In genomic region chr4:47531241-47531953, GRCh38 we compare ENCODE assay signal across 9 cellular contexts. TPM values are rescaled to one million over a fixed set of nuclear protein-coding genes. Genes with fewer than 3 reads are reported as not detected.
A peak's percentile ranks its signal among the peaks of the same experiment; 100 is the strongest.
DNase-seq lines count a peak whose midpoint lies in the region; ATAC-seq, FAIRE-seq and TF ChIP-seq lines count a peak whose summit lies in the region.
"Had no signal": no experiment of that assay in that cellular context is flagged by ENCODE, and none has a peak within 500 bp of the region (broad histone marks: within the 10 kb centered on the region; RNA-seq: fewer than 3 reads in every experiment).

No MANE protein-coding gene starts in this region.

- H3K27me3 Mint-ChIP-seq in GM23338 (ENCODE audit: insufficient read depth, low read depth, poor library complexity): no peaks in the 10 kb centered on the region

- no peaks in the 10 kb centered on the region for H4K20me1 ChIP-seq in GM23338 (replicated peaks; ENCODE audit: insufficient read depth)

- H3K36me3 Mint-ChIP-seq in GM23338 (ENCODE audit: low read depth): no peaks in the 10 kb centered on the region; the same call in 2 of the 3 replicates

- peak overlapping the region; percentile 20; the same call in 1 of the 2 replicates for H3K4me2 ChIP-seq in GM23338

- peak overlapping the region; percentile 66 for H3K27ac Mint-ChIP-seq in GM23338

- H3K9me3 ChIP-seq in KOPT-K1 (ENCODE audit: insufficient read depth, low read length, poor library complexity, severe bottlenecking): peaks cover 29% of the 10 kb centered on the region

- no peak overlapping the region for H3K4me3 ChIP-seq in GM12864 (ENCODE audit: low read depth, low read length)
- no peak overlapping the region for H3K4me3 ChIP-seq in GM23338
- no peak overlapping the region for H3K4me3 ChIP-seq in fibroblast of the aortic adventitia (ENCODE audit: low read depth, low read length)
- H3K4me3 ChIP-seq in retinal pigment epithelial cell (ENCODE audit: low read length): no peak overlapping the region

- H3K36me3 ChIP-seq in GM23338 (ENCODE audit: insufficient read depth): no peaks in the 10 kb centered on the region
- no peaks in the 10 kb centered on the region for H3K36me3 ChIP-seq in KOPT-K1 (ENCODE audit: insufficient read depth, low read length)

- H3K79me2 ChIP-seq in GM23338 (replicated peaks; ENCODE audit: insufficient read depth): no peaks in the 10 kb centered on the region

- peaks cover 9% of the 10 kb centered on the region; the same call in 2 of the 3 replicates for H3K9me3 Mint-ChIP-seq in GM23338

- H3K27ac ChIP-seq in GM23338 (ENCODE audit: low read depth) (peak overlapping the region; percentile 46; the same call in 1 of the 2 replicates), KOPT-K1 (ENCODE audit: low read depth, low read length, poor library complexity, severe bottlenecking) (peak overlapping the region; percentile 59)

- TF ChIP-seq CTCF in GM12864 (IDR thresholded peaks at IDR 0.05; ENCODE audit: low read depth, low read length, missing control alignments) (no peak), GM23338 (conservative IDR thresholded peaks at IDR 0.05; ENCODE audit: low read depth in 2 of 2) (no peak), fibroblast of the aortic adventitia (IDR thresholded peaks at IDR 0.05; ENCODE audit: insufficient read depth, low read length) (no peak), retinal pigment epithelial cell (conservative IDR thresholded peaks at IDR 0.05; ENCODE audit: low read depth, low read length) (no peak), D721Med (IDR thresholded peaks at IDR 0.05; ENCODE audit: insufficient read depth, missing control alignments) (no peak)

- peaks cover 4% of the 10 kb centered on the region; the same call in 1 of the 2 replicates for H3K4me1 ChIP-seq in GM23338 (ENCODE audit: insufficient read depth)

- H2AFZ ChIP-seq in GM23338: no peak overlapping the region

- no peak for FAIRE-seq in D721Med (lab: Jason Lieb, UNC)
- FAIRE-seq: TTC549 had no signal

- peak; percentile 97 for ATAC-seq in GM23338

- no peak overlapping the region for H3K4me3 Mint-ChIP-seq in GM23338

- H3K4me1 Mint-ChIP-seq in GM23338: peaks cover 12% of the 10 kb centered on the region

- H3K9me2 ChIP-seq in GM23338 (ENCODE audit: insufficient read depth): no peaks in the 10 kb centered on the region

- peak; percentile 63 for DNase-seq in GM12864 (ENCODE audit: low read depth)
- DNase-seq in GM23338 (ENCODE audit: low spot score): peak; percentile 78
- DNase-seq in activated CD8-positive, alpha-beta memory T cell treated with anti-CD3 and anti-CD28 coated beads, Interleukin-2, amount 50 U/mL, for 4 hours: peak; percentile 40
- DNase-seq in fibroblast of the aortic adventitia (ENCODE audit: low read depth): peak; percentile 89
- DNase-seq in retinal pigment epithelial cell (ENCODE audit: low read depth): peak; percentile 68
- DNase-seq in D721Med (ENCODE audit: insufficient read length, low spot score): no peak
- no peak for DNase-seq in superior temporal gyrus (ENCODE audit: extremely low spot score)

- no peaks in the 10 kb centered on the region for H3F3A ChIP-seq in GM23338 (replicated peaks; ENCODE audit: low read depth)

- H3K27me3 ChIP-seq in GM23338 (ENCODE audit: insufficient read depth): no peaks in the 10 kb centered on the region

TF ChIP-seq in GM23338, 12 proteins besides CTCF, POLR2A, EP300 and RAD21 (continues in another document):
- TF ChIP-seq STAT1 (IDR thresholded peaks at IDR 0.05; ENCODE audit: unreplicated experiment): no peak
- TF ChIP-seq ZNF114 (CRISPR knock-in tag; IDR thresholded peaks at IDR 0.05): no peak
- TF ChIP-seq, protein P1, sequence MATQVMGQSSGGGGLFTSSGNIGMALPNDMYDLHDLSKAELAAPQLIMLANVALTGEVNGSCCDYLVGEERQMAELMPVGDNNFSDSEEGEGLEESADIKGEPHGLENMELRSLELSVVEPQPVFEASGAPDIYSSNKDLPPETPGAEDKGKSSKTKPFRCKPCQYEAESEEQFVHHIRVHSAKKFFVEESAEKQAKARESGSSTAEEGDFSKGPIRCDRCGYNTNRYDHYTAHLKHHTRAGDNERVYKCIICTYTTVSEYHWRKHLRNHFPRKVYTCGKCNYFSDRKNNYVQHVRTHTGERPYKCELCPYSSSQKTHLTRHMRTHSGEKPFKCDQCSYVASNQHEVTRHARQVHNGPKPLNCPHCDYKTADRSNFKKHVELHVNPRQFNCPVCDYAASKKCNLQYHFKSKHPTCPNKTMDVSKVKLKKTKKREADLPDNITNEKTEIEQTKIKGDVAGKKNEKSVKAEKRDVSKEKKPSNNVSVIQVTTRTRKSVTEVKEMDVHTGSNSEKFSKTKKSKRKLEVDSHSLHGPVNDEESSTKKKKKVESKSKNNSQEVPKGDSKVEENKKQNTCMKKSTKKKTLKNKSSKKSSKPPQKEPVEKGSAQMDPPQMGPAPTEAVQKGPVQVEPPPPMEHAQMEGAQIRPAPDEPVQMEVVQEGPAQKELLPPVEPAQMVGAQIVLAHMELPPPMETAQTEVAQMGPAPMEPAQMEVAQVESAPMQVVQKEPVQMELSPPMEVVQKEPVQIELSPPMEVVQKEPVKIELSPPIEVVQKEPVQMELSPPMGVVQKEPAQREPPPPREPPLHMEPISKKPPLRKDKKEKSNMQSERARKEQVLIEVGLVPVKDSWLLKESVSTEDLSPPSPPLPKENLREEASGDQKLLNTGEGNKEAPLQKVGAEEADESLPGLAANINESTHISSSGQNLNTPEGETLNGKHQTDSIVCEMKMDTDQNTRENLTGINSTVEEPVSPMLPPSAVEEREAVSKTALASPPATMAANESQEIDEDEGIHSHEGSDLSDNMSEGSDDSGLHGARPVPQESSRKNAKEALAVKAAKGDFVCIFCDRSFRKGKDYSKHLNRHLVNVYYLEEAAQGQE (IDR thresholded peaks at IDR 0.05; ENCODE audit: unreplicated experiment): no peak
- TF ChIP-seq EZH2 (IDR thresholded peaks at IDR 0.05; ENCODE audit: low read depth, unreplicated experiment): no peak
- TF ChIP-seq POLR2AphosphoS5 (IDR thresholded peaks at IDR 0.05; ENCODE audit: low read depth): no peak
- no peak for TF ChIP-seq JUNB (IDR thresholded peaks at IDR 0.05; ENCODE audit: unreplicated experiment)
- TF ChIP-seq EZH2phosphoT487 (IDR thresholded peaks at IDR 0.05; ENCODE audit: unreplicated experiment): no peak
- TF ChIP-seq, protein P2, sequence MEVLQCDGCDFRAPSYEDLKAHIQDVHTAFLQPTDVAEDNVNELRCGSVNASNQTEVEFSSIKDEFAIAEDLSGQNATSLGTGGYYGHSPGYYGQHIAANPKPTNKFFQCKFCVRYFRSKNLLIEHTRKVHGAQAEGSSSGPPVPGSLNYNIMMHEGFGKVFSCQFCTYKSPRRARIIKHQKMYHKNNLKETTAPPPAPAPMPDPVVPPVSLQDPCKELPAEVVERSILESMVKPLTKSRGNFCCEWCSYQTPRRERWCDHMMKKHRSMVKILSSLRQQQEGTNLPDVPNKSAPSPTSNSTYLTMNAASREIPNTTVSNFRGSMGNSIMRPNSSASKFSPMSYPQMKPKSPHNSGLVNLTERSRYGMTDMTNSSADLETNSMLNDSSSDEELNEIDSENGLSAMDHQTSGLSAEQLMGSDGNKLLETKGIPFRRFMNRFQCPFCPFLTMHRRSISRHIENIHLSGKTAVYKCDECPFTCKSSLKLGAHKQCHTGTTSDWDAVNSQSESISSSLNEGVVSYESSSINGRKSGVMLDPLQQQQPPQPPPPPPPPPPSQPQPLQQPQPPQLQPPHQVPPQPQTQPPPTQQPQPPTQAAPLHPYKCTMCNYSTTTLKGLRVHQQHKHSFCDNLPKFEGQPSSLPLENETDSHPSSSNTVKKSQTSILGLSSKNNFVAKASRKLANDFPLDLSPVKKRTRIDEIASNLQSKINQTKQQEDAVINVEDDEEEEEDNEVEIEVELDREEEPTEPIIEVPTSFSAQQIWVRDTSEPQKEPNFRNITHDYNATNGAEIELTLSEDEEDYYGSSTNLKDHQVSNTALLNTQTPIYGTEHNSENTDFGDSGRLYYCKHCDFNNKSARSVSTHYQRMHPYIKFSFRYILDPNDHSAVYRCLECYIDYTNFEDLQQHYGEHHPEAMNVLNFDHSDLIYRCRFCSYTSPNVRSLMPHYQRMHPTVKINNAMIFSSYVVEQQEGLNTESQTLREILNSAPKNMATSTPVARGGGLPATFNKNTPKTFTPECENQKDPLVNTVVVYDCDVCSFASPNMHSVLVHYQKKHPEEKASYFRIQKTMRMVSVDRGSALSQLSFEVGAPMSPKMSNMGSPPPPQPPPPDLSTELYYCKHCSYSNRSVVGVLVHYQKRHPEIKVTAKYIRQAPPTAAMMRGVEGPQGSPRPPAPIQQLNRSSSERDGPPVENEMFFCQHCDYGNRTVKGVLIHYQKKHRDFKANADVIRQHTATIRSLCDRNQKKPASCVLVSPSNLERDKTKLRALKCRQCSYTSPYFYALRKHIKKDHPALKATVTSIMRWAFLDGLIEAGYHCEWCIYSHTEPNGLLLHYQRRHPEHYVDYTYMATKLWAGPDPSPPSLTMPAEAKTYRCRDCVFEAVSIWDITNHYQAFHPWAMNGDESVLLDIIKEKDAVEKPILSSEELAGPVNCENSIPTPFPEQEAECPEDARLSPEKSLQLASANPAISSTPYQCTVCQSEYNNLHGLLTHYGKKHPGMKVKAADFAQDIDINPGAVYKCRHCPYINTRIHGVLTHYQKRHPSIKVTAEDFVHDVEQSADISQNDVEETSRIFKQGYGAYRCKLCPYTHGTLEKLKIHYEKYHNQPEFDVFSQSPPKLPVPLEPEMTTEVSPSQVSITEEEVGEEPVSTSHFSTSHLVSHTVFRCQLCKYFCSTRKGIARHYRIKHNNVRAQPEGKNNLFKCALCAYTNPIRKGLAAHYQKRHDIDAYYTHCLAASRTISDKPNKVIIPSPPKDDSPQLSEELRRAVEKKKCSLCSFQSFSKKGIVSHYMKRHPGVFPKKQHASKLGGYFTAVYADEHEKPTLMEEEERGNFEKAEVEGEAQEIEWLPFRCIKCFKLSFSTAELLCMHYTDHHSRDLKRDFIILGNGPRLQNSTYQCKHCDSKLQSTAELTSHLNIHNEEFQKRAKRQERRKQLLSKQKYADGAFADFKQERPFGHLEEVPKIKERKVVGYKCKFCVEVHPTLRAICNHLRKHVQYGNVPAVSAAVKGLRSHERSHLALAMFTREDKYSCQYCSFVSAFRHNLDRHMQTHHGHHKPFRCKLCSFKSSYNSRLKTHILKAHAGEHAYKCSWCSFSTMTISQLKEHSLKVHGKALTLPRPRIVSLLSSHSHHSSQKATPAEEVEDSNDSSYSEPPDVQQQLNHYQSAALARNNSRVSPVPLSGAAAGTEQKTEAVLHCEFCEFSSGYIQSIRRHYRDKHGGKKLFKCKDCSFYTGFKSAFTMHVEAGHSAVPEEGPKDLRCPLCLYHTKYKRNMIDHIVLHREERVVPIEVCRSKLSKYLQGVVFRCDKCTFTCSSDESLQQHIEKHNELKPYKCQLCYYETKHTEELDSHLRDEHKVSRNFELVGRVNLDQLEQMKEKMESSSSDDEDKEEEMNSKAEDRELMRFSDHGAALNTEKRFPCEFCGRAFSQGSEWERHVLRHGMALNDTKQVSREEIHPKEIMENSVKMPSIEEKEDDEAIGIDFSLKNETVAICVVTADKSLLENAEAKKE (CRISPR knock-in tag; IDR thresholded peaks at IDR 0.05): no peak

RNA-seq across cellular contexts. Expression of gene ATP10D, which starts 46.3 kb away (rescaled TPM):
- total RNA-seq in GM23338 (2014; rRNA removed; shearing (Covaris generic)): 4.7 and 4.9 TPM in 2 replicates
- polyA plus RNA-seq in GM23338 (2016; fragmentation: Nextera tagmentation; extraction: Ambion mirVana): 3.4 and 4.5 TPM in 2 replicates
- total RNA-seq in fibroblast of the aortic adventitia (ENCODE audit: low replicate concordance): 43.7 and 50.0 TPM in 2 replicates

Comparison
In these comparisons a context has a peak if more than half of its experiments do, and no peak if none do; other contexts are left out.
1. DNase-seq: peak in GM12864 (single experiment), GM23338 (single experiment), activated CD8-positive, alpha-beta memory T cell treated with anti-CD3 and anti-CD28 coated beads, Interleukin-2, amount 50 U/mL, for 4 hours (single experiment), fibroblast of the aortic adventitia (single experiment) and retinal pigment epithelial cell (single experiment); none in D721Med (single experiment) and superior temporal gyrus (single experiment).